8 cellular contexts compared by ENCODE assay signal in the genomic region with DNA sequence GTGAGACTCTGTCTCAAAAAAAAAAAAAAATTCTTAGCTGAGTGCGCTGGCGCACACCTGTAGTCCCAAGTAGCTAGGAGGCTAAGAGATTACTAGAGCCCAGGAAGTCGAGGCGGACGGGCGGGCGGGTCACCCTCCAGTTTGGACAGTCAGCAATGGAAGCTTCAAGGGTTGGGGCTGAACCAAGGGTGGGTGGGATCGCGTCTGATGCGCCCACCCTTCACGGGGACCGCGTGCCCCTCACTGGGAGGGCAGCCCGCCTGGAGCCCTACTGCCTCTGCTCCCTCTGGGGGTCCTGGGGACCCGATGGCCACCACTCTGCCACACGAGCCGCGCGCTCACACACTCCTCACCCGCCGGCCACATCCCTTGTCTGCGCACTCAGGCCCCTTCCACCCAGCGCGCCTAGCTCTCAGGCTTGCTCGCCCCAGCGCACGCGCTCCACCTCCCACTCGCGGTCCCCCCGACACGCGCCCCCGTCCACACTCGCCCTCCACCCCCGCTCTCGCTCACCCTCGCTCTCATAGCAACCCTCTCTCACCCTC. TPM values are rescaled to one million over a fixed set of nuclear protein-coding genes. Genes with fewer than 3 reads are reported as not detected.
DNase-seq lines count a peak whose midpoint lies in the region; ATAC-seq and TF ChIP-seq lines count a peak whose summit lies in the region.

No MANE protein-coding gene starts in this region.

- TF ChIP-seq POLR2A in prostate gland (IDR thresholded peaks at IDR 0.05): no peak

- H3K9me3 Mint-ChIP-seq in CD8-positive, alpha-beta memory T cell: no peaks in the 10 kb centered on the region
- no peaks in the 10 kb centered on the region for H3K9me3 Mint-ChIP-seq in T-helper 1 cell treated with Interleukin-12 subunit alpha and Interleukin-12 subunit beta and Interleukin-4 antibody, amounts not matched to agents 30 μg/mL and 1 μg/mL, for 36 hours

- H3K4me1 Mint-ChIP-seq in CD8-positive, alpha-beta memory T cell: peaks cover 9 to 31% (median 13%) of the 10 kb centered on the region in 3 donors
- peaks cover 15% of the 10 kb centered on the region for H3K4me1 Mint-ChIP-seq in T-helper 1 cell treated with Interleukin-12 subunit alpha and Interleukin-12 subunit beta and Interleukin-4 antibody, amounts not matched to agents 30 μg/mL and 1 μg/mL, for 36 hours (ENCODE audit: low read depth)

- intact Hi-C loops in prostate gland (cut with DNase I): loop anchor here (5.0 kb wide), 1 partner anchor 63 kb away; no protein-coding TSS in a partner anchor

- H3K4me2 ChIP-seq in fibroblast of lung (ENCODE audit: extremely low read depth, insufficient read depth, low read length): peak overlapping the region; percentile 75

- H3K9me3 ChIP-seq in CD8-positive, alpha-beta memory T cell (ENCODE audit: low read length): no peaks in the 10 kb centered on the region
- H3K9me3 ChIP-seq in fibroblast of lung (ENCODE audit: control insufficient read depth, insufficient read depth, low read depth, low read length) (no peaks in the 10 kb centered on the region), prostate gland (no peaks in the 10 kb centered on the region)

- H3K27ac Mint-ChIP-seq in CD8-positive, alpha-beta memory T cell: peak overlapping the region in 5 of 8 donors; percentile 39 to 94 (median 70)
- peak overlapping the region; percentile 83 for H3K27ac Mint-ChIP-seq in T-helper 1 cell treated with Interleukin-12 subunit alpha and Interleukin-12 subunit beta and Interleukin-4 antibody, amounts not matched to agents 30 μg/mL and 1 μg/mL, for 36 hours

- H3K36me3 Mint-ChIP-seq in CD8-positive, alpha-beta memory T cell: peaks cover 0 to 12% (median 0%) of the 10 kb centered on the region in 3 donors
- no peaks in the 10 kb centered on the region for H3K36me3 Mint-ChIP-seq in T-helper 1 cell treated with Interleukin-12 subunit alpha and Interleukin-12 subunit beta and Interleukin-4 antibody, amounts not matched to agents 30 μg/mL and 1 μg/mL, for 36 hours (ENCODE audit: low read depth)

- no peak for TF ChIP-seq CTCF in fibroblast of lung (conservative IDR thresholded peaks at IDR 0.05 in 1 of 2, IDR thresholded peaks at IDR 0.05 in 1 of 2; ENCODE audit: low read depth in 1 of 2, low read length in 2 of 2)
- no peak for TF ChIP-seq CTCF in prostate gland (IDR thresholded peaks at IDR 0.05)
- no peak for TF ChIP-seq CTCF in GM13977 (IDR thresholded peaks at IDR 0.05; ENCODE audit: extremely low read depth, insufficient read depth, missing control alignments)

- peaks cover 12% of the 10 kb centered on the region for H3K79me2 ChIP-seq in fibroblast of lung (ENCODE audit: control insufficient read depth, insufficient read depth, low read length)

- CTCF ChIA-PET in CD8-positive, alpha-beta memory T cell (lab: Charles Lee): no interaction called here

- H3K9ac ChIP-seq in fibroblast of lung (ENCODE audit: insufficient read depth, low read length): peak overlapping the region; percentile 71

- peak; percentile 11 for ATAC-seq in HG02798 (IDR thresholded peaks at IDR 0.05; ENCODE audit: poor library complexity, unreplicated experiment)

- 2% methylated on average over 30 of the region's 38 CpGs for WGBS in prostate gland

- POLR2A ChIA-PET in CD8-positive, alpha-beta memory T cell (lab: Charles Lee): interaction anchor here (0.6 kb wide), 1 partner anchor 662 kb away, joined by 3 read pairs; the partner anchor contains the start of gene DUSP8

- peak overlapping the region; percentile 3 for H2AFZ ChIP-seq in fibroblast of lung (ENCODE audit: low read length)

- peaks cover 15% of the 10 kb centered on the region for H3K4me1 ChIP-seq in CD8-positive, alpha-beta memory T cell (ENCODE audit: insufficient read depth, low read length)
- H3K4me1 ChIP-seq in fibroblast of lung (ENCODE audit: control insufficient read depth, extremely low read depth, insufficient read depth, low read length) (peaks cover 6% of the 10 kb centered on the region), prostate gland (replicated peaks) (no peaks in the 10 kb centered on the region)

- no peaks in the 10 kb centered on the region for H4K20me1 ChIP-seq in fibroblast of lung (ENCODE audit: control insufficient read depth, extremely low read depth, insufficient read depth, low read length)

- peak overlapping the region; percentile 88 to 95 (median 91) for H3K4me3 Mint-ChIP-seq in CD8-positive, alpha-beta memory T cell
- peak overlapping the region; percentile 94 for H3K4me3 Mint-ChIP-seq in T-helper 1 cell treated with Interleukin-12 subunit alpha and Interleukin-12 subunit beta and Interleukin-4 antibody, amounts not matched to agents 30 μg/mL and 1 μg/mL, for 36 hours

- no peaks in the 10 kb centered on the region for H3K27me3 Mint-ChIP-seq in CD8-positive, alpha-beta memory T cell
- H3K27me3 Mint-ChIP-seq in T-helper 1 cell treated with Interleukin-12 subunit alpha and Interleukin-12 subunit beta and Interleukin-4 antibody, amounts not matched to agents 30 μg/mL and 1 μg/mL, for 36 hours (ENCODE audit: low read depth): no peaks in the 10 kb centered on the region

- peak overlapping the region; percentile 67 for H3K27ac ChIP-seq in CD8-positive, alpha-beta memory T cell (ENCODE audit: low read depth, low read length)
- H3K27ac ChIP-seq in fibroblast of lung (ENCODE audit: insufficient read depth, low read length): peak overlapping the region; percentile 40
- peak overlapping the region; percentile 88 for H3K27ac ChIP-seq in prostate gland

- no peaks in the 10 kb centered on the region for H3K36me3 ChIP-seq in CD8-positive, alpha-beta memory T cell (ENCODE audit: insufficient read depth, low read length)
- no peaks in the 10 kb centered on the region for H3K36me3 ChIP-seq in fibroblast of lung (ENCODE audit: control insufficient read depth, insufficient read depth, low read length)
- no peaks in the 10 kb centered on the region for H3K36me3 ChIP-seq in prostate gland

- in situ Hi-C loops in GM13977 (cut with MboI; ENCODE audit: low pct_unique_long_range_greater_than_20kb, low sequenced_read_pairs, unreplicated experiment): no loop called here

- DNase-seq in CD8-positive, alpha-beta memory T cell: peak in 1 of 5 donors; percentile 22
- DNase-seq in fibroblast of lung (ENCODE audit: low read depth in 2 of 2): peak in 1 of 2 donors; percentile 20
- DNase-seq in prostate gland (ENCODE audit: low spot score): no peak
- no peak for DNase-seq in GM13977 (ENCODE audit: low spot score)
- no peak for DNase-seq in D341Med (ENCODE audit: low spot score)
- no peak for DNase-seq in cortex of kidney (lab: John Stamatoyannopoulos, UW)

- no peaks in the 10 kb centered on the region for H3K27me3 ChIP-seq in CD8-positive, alpha-beta memory T cell (ENCODE audit: insufficient read depth, low read length, poor library complexity, severe bottlenecking)
- no peaks in the 10 kb centered on the region for H3K27me3 ChIP-seq in fibroblast of lung (ENCODE audit: control insufficient read depth, insufficient read depth, low read length)
- no peaks in the 10 kb centered on the region for H3K27me3 ChIP-seq in prostate gland (replicated peaks; ENCODE audit: insufficient read depth)

- H3K4me3 ChIP-seq in CD8-positive, alpha-beta memory T cell (ENCODE audit: low read length): peak overlapping the region; percentile 59
- H3K4me3 ChIP-seq in fibroblast of lung (replicated peaks in 1 of 4; ENCODE audit: control extremely low read depth in 1 of 4, insufficient read depth in 1 of 4, low read depth in 3 of 4, low read length in 4 of 4) (peak overlapping the region; percentile 52 to 87 (median 72)), prostate gland (peak overlapping the region; percentile 86 to 90)

RNA-seq across cellular contexts. Expression of gene CHID1, which starts 0.5 kb away (rescaled TPM):
- 10 to 100 TPM; 87.2 to 94.1 TPM for total RNA-seq in CD8-positive, alpha-beta memory T cell
- 57.1 TPM for polyA plus RNA-seq in CD8-positive, alpha-beta memory T cell
- total RNA-seq in fibroblast of lung (49.6 and 54.3 TPM in 2 replicates), prostate gland (100 to 1,000 TPM; 107 to 145 TPM)
- polyA plus RNA-seq in fibroblast of lung: 59.9 and 68.4 TPM in 2 replicates
- 103 and 112 TPM in 2 replicates for polyA plus RNA-seq in fibroblast of lung (2012)
- polyA minus RNA-seq in fibroblast of lung (ENCODE audit: low replicate concordance): 68.5 and 95.8 TPM in 2 replicates

RNA-seq across cellular contexts. Expression of gene AP2A2, which starts 15.6 kb away (rescaled TPM):
- total RNA-seq in CD8-positive, alpha-beta memory T cell: 10 to 100 TPM; 38.8 to 42.8 TPM
- 13.9 TPM for polyA plus RNA-seq in CD8-positive, alpha-beta memory T cell
- 19.8 and 21.6 TPM in 2 replicates for total RNA-seq in fibroblast of lung
- polyA plus RNA-seq in fibroblast of lung: 46.1 and 65.6 TPM in 2 replicates
- polyA plus RNA-seq in fibroblast of lung (2012): 43.7 and 46.4 TPM in 2 replicates
- 90.0 and 93.8 TPM in 2 replicates for polyA minus RNA-seq in fibroblast of lung (ENCODE audit: low replicate concordance)
- total RNA-seq in prostate gland: 10 to 100 TPM; 35.1 to 70.2 TPM
